Comparison of ENCODE assay signal across 10 cellular contexts in the genomic region with DNA sequence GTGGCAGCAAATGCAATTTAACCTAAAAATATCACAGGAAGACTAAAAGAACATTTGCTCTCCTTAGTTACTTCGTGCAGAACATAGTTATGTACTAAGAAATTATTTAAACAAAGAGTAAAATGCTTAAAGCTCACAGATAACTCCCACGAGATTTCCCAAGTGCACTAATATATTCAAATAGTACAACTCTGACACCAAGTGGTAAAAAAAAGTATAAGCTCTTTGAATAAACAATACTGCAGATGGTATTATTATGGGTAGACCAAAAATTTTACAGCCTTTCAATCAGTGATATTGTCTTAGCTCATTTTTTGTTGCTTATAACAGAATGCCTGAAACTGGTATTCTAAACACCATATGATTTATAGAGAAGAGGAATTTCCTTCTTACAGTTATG. TPM values are rescaled to one million over a fixed set of nuclear protein-coding genes. Genes with fewer than 3 reads are reported as not detected.
DNase-seq lines count a peak whose midpoint lies in the region; ATAC-seq, FAIRE-seq and TF ChIP-seq lines count a peak whose summit lies in the region.
"Had no signal": no experiment of that assay in that cellular context is flagged by ENCODE, and none has a peak within 500 bp of the region (broad histone marks: within the 10 kb centered on the region; RNA-seq: fewer than 3 reads in every experiment).

No MANE protein-coding gene starts in this region.

- DNase-seq in EH (ENCODE audit: low read depth): peak; percentile 26
- peak; percentile 7 for DNase-seq in astrocyte (ENCODE audit: low read depth)
- DNase-seq in mesothelial cell of epicardium (ENCODE audit: low spot score in 2 of 2, unreplicated experiment in 2 of 2): no peak
- DNase-seq in NCI-H1436 (lab: John Stamatoyannopoulos, UW): no peak
- DNase-seq in stimulated activated naive B cell treated with anti-CD40 and anti-IgM and Interleukin-4, amounts not matched to agents 10 μg/mL and 1 μg/mL and 100 μg/mL, for 72 hours: no peak
- DNase-seq in COLO668 (lab: John Stamatoyannopoulos, UW; ENCODE audit: unreplicated experiment): no peak
- DNase-seq in sciatic nerve (ENCODE audit: low spot score): no peak
- DNase-seq: activated T-cell treated with anti-CD3 and anti-CD28 coated beads for 4 hours had no signal

- no peak for TF ChIP-seq CTCF in astrocyte (IDR thresholded peaks at IDR 0.05; ENCODE audit: insufficient read depth, low read depth, low read length)
- TF ChIP-seq CTCF in mesothelial cell of epicardium (IDR thresholded peaks at IDR 0.05; ENCODE audit: unreplicated experiment): no peak

- intact Hi-C loops in sciatic nerve (cut with DNase I): no loop called here

- peaks cover 2% of the 10 kb centered on the region for H3K27me3 Mint-ChIP-seq in astrocyte (ENCODE audit: low read depth, unreplicated experiment)
- H3K27me3 Mint-ChIP-seq in mesothelial cell of epicardium (ENCODE audit: low read depth): no peaks in the 10 kb centered on the region
- peaks cover 5 to 22% of the 10 kb centered on the region in 2 donors for H3K27me3 Mint-ChIP-seq in stimulated activated naive B cell treated with anti-CD40 and anti-IgM and Interleukin-4, amounts not matched to agents 10 μg/mL and 1 μg/mL and 100 μg/mL, for 72 hours

- no peaks in the 10 kb centered on the region for H4K20me1 ChIP-seq in astrocyte (ENCODE audit: insufficient read depth, low read length)

- FAIRE-seq in astrocyte (lab: Jason Lieb, UNC): peak; percentile 17

- H3K9me3 Mint-ChIP-seq in astrocyte (ENCODE audit: unreplicated experiment) (no peaks in the 10 kb centered on the region), mesothelial cell of epicardium (no peaks in the 10 kb centered on the region)
- H3K9me3 Mint-ChIP-seq in stimulated activated naive B cell treated with anti-CD40 and anti-IgM and Interleukin-4, amounts not matched to agents 10 μg/mL and 1 μg/mL and 100 μg/mL, for 72 hours: no peaks in the 10 kb centered on the region

- no peaks in the 10 kb centered on the region for H3K79me2 ChIP-seq in astrocyte (ENCODE audit: insufficient read depth, low read length)

- no peaks in the 10 kb centered on the region for H3K36me3 ChIP-seq in astrocyte (ENCODE audit: insufficient read depth, low read length)

- H3K4me2 ChIP-seq in astrocyte (ENCODE audit: low read length): no peak overlapping the region

- H3K4me3 Mint-ChIP-seq in astrocyte (ENCODE audit: unreplicated experiment) (no peak overlapping the region), mesothelial cell of epicardium (no peak overlapping the region)
- H3K4me3 Mint-ChIP-seq in stimulated activated naive B cell treated with anti-CD40 and anti-IgM and Interleukin-4, amounts not matched to agents 10 μg/mL and 1 μg/mL and 100 μg/mL, for 72 hours: no peak overlapping the region

- ATAC-seq in HG03565 (IDR thresholded peaks at IDR 0.05; ENCODE audit: unreplicated experiment) (peak; percentile 38), sciatic nerve (no peak)
- ATAC-seq in stimulated activated naive B cell treated with anti-CD40 and anti-IgM and Interleukin-4, amounts not matched to agents 10 μg/mL and 1 μg/mL and 100 μg/mL, for 72 hours (replicated peaks): no peak

- H3K4me1 Mint-ChIP-seq in astrocyte (ENCODE audit: low read depth, unreplicated experiment): no peaks in the 10 kb centered on the region
- H3K4me1 Mint-ChIP-seq in mesothelial cell of epicardium: peaks cover 13% of the 10 kb centered on the region
- H3K4me1 Mint-ChIP-seq in stimulated activated naive B cell treated with anti-CD40 and anti-IgM and Interleukin-4, amounts not matched to agents 10 μg/mL and 1 μg/mL and 100 μg/mL, for 72 hours: peaks cover 4 to 7% of the 10 kb centered on the region in 2 donors

- H3K4me3 ChIP-seq in astrocyte (ENCODE audit: insufficient read depth, low read depth, low read length): no peak overlapping the region

- no peaks in the 10 kb centered on the region for H3K9me3 ChIP-seq in astrocyte (ENCODE audit: insufficient read depth, low read depth, low read length)

- H3K27ac Mint-ChIP-seq in astrocyte (ENCODE audit: unreplicated experiment) (no peak overlapping the region), mesothelial cell of epicardium (peak overlapping the region; percentile 41)
- no peak overlapping the region for H3K27ac Mint-ChIP-seq in stimulated activated naive B cell treated with anti-CD40 and anti-IgM and Interleukin-4, amounts not matched to agents 10 μg/mL and 1 μg/mL and 100 μg/mL, for 72 hours

- no peak overlapping the region for H3K27ac ChIP-seq in astrocyte (ENCODE audit: low read depth, low read length)
- H3K27ac ChIP-seq: epithelial cell of prostate had no signal

- no peak overlapping the region for H3K9ac ChIP-seq in astrocyte (ENCODE audit: low read length)

- no peaks in the 10 kb centered on the region for H3K27me3 ChIP-seq in astrocyte (ENCODE audit: insufficient read depth, low read length)

- H3K4me1 ChIP-seq in astrocyte (ENCODE audit: insufficient read depth, low read length): no peaks in the 10 kb centered on the region

- H3K36me3 Mint-ChIP-seq in astrocyte (ENCODE audit: low read depth, unreplicated experiment) (no peaks in the 10 kb centered on the region), mesothelial cell of epicardium (no peaks in the 10 kb centered on the region)
- no peaks in the 10 kb centered on the region for H3K36me3 Mint-ChIP-seq in stimulated activated naive B cell treated with anti-CD40 and anti-IgM and Interleukin-4, amounts not matched to agents 10 μg/mL and 1 μg/mL and 100 μg/mL, for 72 hours

- no peak overlapping the region for H2AFZ ChIP-seq in astrocyte (ENCODE audit: low read depth, low read length)

RNA-seq across cellular contexts. Expression of gene FILIP1, which starts 52.8 kb away (rescaled TPM):
- total RNA-seq in astrocyte: 1.0 and 2.0 TPM in 2 replicates
- total RNA-seq in mesothelial cell of epicardium: 9.7 to 11.3 TPM (median 10.4 TPM) in 3 replicates
- 40.2 TPM for total RNA-seq in sciatic nerve

RNA-seq across cellular contexts. Expression of gene SENP6, which starts 55.3 kb away (rescaled TPM):
- total RNA-seq in astrocyte (100 and 101 TPM in 2 replicates), mesothelial cell of epicardium (150 to 159 TPM (median 157 TPM) in 3 replicates), sciatic nerve (163 TPM)

Comparison
In these comparisons a context has a peak if more than half of its experiments do, and no peak if none do; other contexts are left out.
1. DNase-seq: peak in EH (single experiment) and astrocyte (single experiment); none in mesothelial cell of epicardium (0 of 2), NCI-H1436 (single experiment), stimulated activated naive B cell treated with anti-CD40 and anti-IgM and Interleukin-4, amounts not matched to agents 10 μg/mL and 1 μg/mL and 100 μg/mL, for 72 hours (single experiment), COLO668 (single experiment) and sciatic nerve (single experiment).